ENCODE assay signal across 8 cellular contexts in genomic region chr6:70108230-70108629, GRCh38.
DNase-seq lines count a peak whose midpoint lies in the region; ATAC-seq, FAIRE-seq and TF ChIP-seq lines count a peak whose summit lies in the region.

No MANE protein-coding gene starts in this region.

- in situ Hi-C loops in K562 (cut with MboI), result no loop called here

- H4K20me1 ChIP-seq in K562 (replicated peaks; ENCODE audit: control insufficient read depth, insufficient read depth, low read length), result no peaks in the 10 kb centered on the region

- no peaks in the 10 kb centered on the region for H3K36me3 ChIP-seq in K562 (ENCODE audit: control insufficient read depth, insufficient read depth, low read length)

- H3K4me1 Mint-ChIP-seq in activated T-helper 1 cell treated with anti-CD3 and anti-CD28 coated beads, Interleukin-12 subunit alpha, Interleukin-12 subunit beta, Interleukin-2, Interleukin-4 antibody, amounts not matched to agents 30 ng/mL and 10 ng/mL and 1 ng/mL, durations not matched to agents 14 hours and 24 hours and 36 hours (ENCODE audit: low read depth), result no peaks in the 10 kb centered on the region

- TF ChIP-seq CTCF in K562 (IDR thresholded peaks at IDR 0.05 in 2 of 3, conservative IDR thresholded peaks at IDR 0.05 in 1 of 3; ENCODE audit: insufficient read depth in 2 of 3, low read depth in 1 of 3, low read length in 3 of 3), result peak; percentile 30 to 75 (median 53); a peak in 4 of 6 replicates

- TF ChIP-seq EP300 in K562 (IDR thresholded peaks at IDR 0.05; ENCODE audit: low read length), result no peak

- TF ChIP-seq POLR2A in K562 (conservative IDR thresholded peaks at IDR 0.05), result no peak

- H3K9ac ChIP-seq in K562 (ENCODE audit: insufficient read depth in 1 of 2, low read depth in 2 of 2, low read length in 2 of 2), result no peak overlapping the region

- TF ChIP-seq RAD21 in K562 (CRISPR knock-in tag; conservative IDR thresholded peaks at IDR 0.05 in 1 of 2, IDR thresholded peaks at IDR 0.05 in 1 of 2), result peak; percentile 83 to 84

- CTCF ChIA-PET in K562 (lab: Yijun Ruan, JAX; ENCODE audit: low intra/inter-chr PET ratio), result interaction anchor here (0.6 kb wide), 1 partner anchor 599 kb away, joined by 3 read pairs; no protein-coding TSS in a partner anchor

- BruUV-seq in K562 (replicated peaks; lab: Mats Ljungman, UMichigan), result no TSS peak

- DNase-seq in DMS114 treated with DMSO at 0.1 percent for 48 hours (lab: John Stamatoyannopoulos, UW; ENCODE audit: unreplicated experiment), result peak; percentile 17
- DNase-seq in NCI-H146 treated with DMSO at 0.1 percent for 48 hours (lab: John Stamatoyannopoulos, UW; ENCODE audit: unreplicated experiment), result peak; percentile 3
- peak; percentile 34 to 55 (median 36) for DNase-seq in K562 (ENCODE audit: extremely low read depth in 1 of 4, low spot score in 3 of 4)
- DNase-seq in kidney tubule cell (ENCODE audit: low spot score), result peak; percentile 51
- no peak for DNase-seq in stimulated activated CD4-positive, alpha-beta T cell treated with anti-CD3 and anti-CD28 coated beads, Interleukin-4, amount 100 ng/mL, for 24 hours
- DNase-seq in activated T-helper 1 cell treated with anti-CD3 and anti-CD28 coated beads, Interleukin-12 subunit alpha, Interleukin-12 subunit beta, Interleukin-2, Interleukin-4 antibody, amounts not matched to agents 30 ng/mL and 10 ng/mL and 1 ng/mL, durations not matched to agents 14 hours and 24 hours and 36 hours (ENCODE audit: low spot score), result no peak

- no peak overlapping the region for H2AFZ ChIP-seq in K562 (ENCODE audit: low read depth, low read length)

- no peak overlapping the region for H3K4me3 Mint-ChIP-seq in activated T-helper 1 cell treated with anti-CD3 and anti-CD28 coated beads, Interleukin-12 subunit alpha, Interleukin-12 subunit beta, Interleukin-2, Interleukin-4 antibody, amounts not matched to agents 30 ng/mL and 10 ng/mL and 1 ng/mL, durations not matched to agents 14 hours and 24 hours and 36 hours

- no peaks in the 10 kb centered on the region for H3K4me1 ChIP-seq in K562 (replicated peaks in 1 of 2; ENCODE audit: control insufficient read depth in 2 of 2, insufficient read depth in 2 of 2, low read length in 2 of 2)

- no peaks in the 10 kb centered on the region; a peak in 1 of 5 replicates for H3K27me3 ChIP-seq in K562 (ENCODE audit: control insufficient read depth in 2 of 2, insufficient read depth in 2 of 2, low read length in 2 of 2)

- H3K4me2 ChIP-seq in K562 (ENCODE audit: insufficient read depth, low read length), result no peak overlapping the region

- no peaks in the 10 kb centered on the region for H3K36me3 Mint-ChIP-seq in activated T-helper 1 cell treated with anti-CD3 and anti-CD28 coated beads, Interleukin-12 subunit alpha, Interleukin-12 subunit beta, Interleukin-2, Interleukin-4 antibody, amounts not matched to agents 30 ng/mL and 10 ng/mL and 1 ng/mL, durations not matched to agents 14 hours and 24 hours and 36 hours (ENCODE audit: low read depth)

- peaks cover 5% of the 10 kb centered on the region for H3K27me3 Mint-ChIP-seq in activated T-helper 1 cell treated with anti-CD3 and anti-CD28 coated beads, Interleukin-12 subunit alpha, Interleukin-12 subunit beta, Interleukin-2, Interleukin-4 antibody, amounts not matched to agents 30 ng/mL and 10 ng/mL and 1 ng/mL, durations not matched to agents 14 hours and 24 hours and 36 hours (ENCODE audit: insufficient read depth)

- no peaks in the 10 kb centered on the region for H3K9me3 ChIP-seq in K562 (replicated peaks; ENCODE audit: control insufficient read depth, insufficient read depth, low read depth, low read length)

- 0% methylated on average over 1 of the region's 1 CpG for WGBS in K562 (ENCODE audit: insufficient coverage, low coverage, missing lambda C conversion rate)

- H3K79me2 ChIP-seq in K562 (ENCODE audit: control insufficient read depth, insufficient read depth, low read length), result no peaks in the 10 kb centered on the region

- no peak overlapping the region for H3K27ac Mint-ChIP-seq in activated T-helper 1 cell treated with anti-CD3 and anti-CD28 coated beads, Interleukin-12 subunit alpha, Interleukin-12 subunit beta, Interleukin-2, Interleukin-4 antibody, amounts not matched to agents 30 ng/mL and 10 ng/mL and 1 ng/mL, durations not matched to agents 14 hours and 24 hours and 36 hours

- H3K9me3 Mint-ChIP-seq in activated T-helper 1 cell treated with anti-CD3 and anti-CD28 coated beads, Interleukin-12 subunit alpha, Interleukin-12 subunit beta, Interleukin-2, Interleukin-4 antibody, amounts not matched to agents 30 ng/mL and 10 ng/mL and 1 ng/mL, durations not matched to agents 14 hours and 24 hours and 36 hours, result no peaks in the 10 kb centered on the region

- POLR2A ChIA-PET in K562 (lab: Yijun Ruan, JAX), result no interaction called here

- H3K4me3 ChIP-seq in K562, result no peak overlapping the region

- no peak overlapping the region for H3K27ac ChIP-seq in K562 (ENCODE audit: extremely low read depth, low read depth, low read length)

- no peaks in the 10 kb centered on the region for H3K9me1 ChIP-seq in K562 (ENCODE audit: control insufficient read depth, insufficient read depth, low read length)

- intact Hi-C loops in K562 (cut with micrococcal nuclease), result loop anchor here (2.0 to 10.0 kb wide), 5 partner anchors 59 to 1471 kb away; partner anchors contain the start of gene ADGRB3
- intact Hi-C loops in activated T-helper 1 cell treated with anti-CD3 and anti-CD28 coated beads, Interleukin-12 subunit alpha, Interleukin-12 subunit beta, Interleukin-2, Interleukin-4 antibody, amounts not matched to agents 30 ng/mL and 10 ng/mL and 1 ng/mL, durations not matched to agents 14 hours and 24 hours and 36 hours (cut with micrococcal nuclease), result loop anchor here (2.0 to 5.0 kb wide), 4 partner anchors 273 to 1766 kb away; no protein-coding TSS in a partner anchor

- peak; percentile 46 for ATAC-seq in GM19455 (IDR thresholded peaks at IDR 0.05; ENCODE audit: unreplicated experiment)
- ATAC-seq in K562, result peak; percentile 61; the same call in 2 of the 3 replicates
- no peak for ATAC-seq in HG03095 (IDR thresholded peaks at IDR 0.05; ENCODE audit: unreplicated experiment)

- FAIRE-seq in K562 (lab: Jason Lieb, UNC), result no peak

TF ChIP-seq in K562, 482 proteins besides CTCF, POLR2A, EP300 and RAD21:
- TF ChIP-seq MYBL2 (IDR thresholded peaks at IDR 0.05; ENCODE audit: low read depth) (peak; percentile 68), MYBL2 (CRISPR knock-in tag; IDR thresholded peaks at IDR 0.05; ENCODE audit: borderline replicate concordance) (no peak), ELF2 (CRISPR knock-in tag; IDR thresholded peaks at IDR 0.05) (no peak), NFE2L1 (tag; IDR thresholded peaks at IDR 0.05; ENCODE audit: borderline replicate concordance, low read depth) (no peak), HOXB6 (CRISPR knock-in tag; IDR thresholded peaks at IDR 0.05; ENCODE audit: borderline replicate concordance) (no peak), DEAF1 (CRISPR knock-in tag; IDR thresholded peaks at IDR 0.05) (peak; percentile 73), LEF1 (IDR thresholded peaks at IDR 0.05) (no peak), ZFP1 (CRISPR knock-in tag; IDR thresholded peaks at IDR 0.05) (no peak), ZNF561 (CRISPR knock-in tag; conservative IDR thresholded peaks at IDR 0.05) (no peak)

Comparison
In these comparisons a context has a peak if more than half of its experiments do, and no peak if none do; other contexts are left out.
1. DNase-seq: peak in DMS114 treated with DMSO at 0.1 percent for 48 hours (single experiment), NCI-H146 treated with DMSO at 0.1 percent for 48 hours (single experiment), K562 (4 of 4) and kidney tubule cell (single experiment); none in stimulated activated CD4-positive, alpha-beta T cell treated with anti-CD3 and anti-CD28 coated beads, Interleukin-4, amount 100 ng/mL, for 24 hours (single experiment) and activated T-helper 1 cell treated with anti-CD3 and anti-CD28 coated beads, Interleukin-12 subunit alpha, Interleukin-12 subunit beta, Interleukin-2, Interleukin-4 antibody, amounts not matched to agents 30 ng/mL and 10 ng/mL and 1 ng/mL, durations not matched to agents 14 hours and 24 hours and 36 hours (single experiment).